In the genomic region with DNA sequence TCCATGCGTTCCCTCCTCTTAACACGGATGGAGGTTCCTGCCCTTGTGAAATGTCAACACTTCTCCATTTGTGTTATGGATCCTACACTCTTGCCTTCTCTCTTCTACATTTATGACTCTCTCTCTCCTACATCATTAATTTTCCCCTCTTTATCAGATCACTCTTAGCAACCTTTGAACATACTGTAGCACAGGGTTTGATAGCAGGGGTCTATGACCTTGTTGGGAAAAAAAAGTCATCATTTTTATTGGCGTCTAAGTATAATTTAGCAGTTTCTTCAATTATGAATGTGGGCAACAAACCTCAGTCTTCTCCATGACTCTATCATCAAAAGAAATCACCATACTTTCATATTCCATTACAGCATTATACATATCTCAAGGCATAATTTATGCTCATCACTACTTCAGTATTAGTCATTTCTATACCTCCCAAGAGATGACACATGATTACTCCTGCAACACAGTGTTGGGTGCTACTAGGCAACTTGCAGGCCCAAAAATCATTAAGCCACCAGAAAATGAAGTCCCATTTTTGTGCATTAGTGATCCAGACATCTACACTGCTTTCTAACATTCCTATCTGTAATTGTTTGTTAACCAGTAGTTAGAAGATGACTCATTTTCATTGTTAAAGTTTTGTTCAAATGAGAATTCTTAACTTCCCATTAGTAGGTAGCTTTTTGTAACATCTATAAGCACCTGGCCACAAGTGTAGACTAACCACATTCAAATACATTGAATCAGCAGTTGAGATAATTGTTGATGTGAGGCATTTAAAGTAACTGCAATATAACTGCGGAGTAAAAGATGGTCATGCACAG, we compare ENCODE assay signal across 23 cellular contexts.
DNase-seq lines count a peak whose midpoint lies in the region; ATAC-seq and TF ChIP-seq lines count a peak whose summit lies in the region.
"Had no signal": no experiment of that assay in that cellular context is flagged by ENCODE, and none has a peak within 500 bp of the region (broad histone marks: within the 10 kb centered on the region; RNA-seq: fewer than 3 reads in every experiment).

No MANE protein-coding gene starts in this region.

- peaks cover 7% of the 10 kb centered on the region for H3K4me1 Mint-ChIP-seq in stimulated activated naive CD8-positive, alpha-beta T cell treated with anti-CD3 and anti-CD28 coated beads, Interleukin-15, amount 100 ng/mL, for 72 hours
- no peaks in the 10 kb centered on the region for H3K4me1 Mint-ChIP-seq in T-helper 2 cell treated with Interferon-gamma antibody and Interleukin-4, amounts not matched to agents 5 μg/mL and 100 μg/mL, for 36 hours (ENCODE audit: low read depth)
- H3K4me1 Mint-ChIP-seq: nephron had no signal

- no peak for TF ChIP-seq CTCF in epithelial cell of esophagus (IDR thresholded peaks at IDR 0.05; ENCODE audit: insufficient read depth, low read depth, low read length, missing control alignments)

- H3K9me3 Mint-ChIP-seq in stimulated activated naive CD8-positive, alpha-beta T cell treated with anti-CD3 and anti-CD28 coated beads, Interleukin-15, amount 100 ng/mL, for 72 hours: no peaks in the 10 kb centered on the region
- no peaks in the 10 kb centered on the region for H3K9me3 Mint-ChIP-seq in T-helper 2 cell treated with Interferon-gamma antibody and Interleukin-4, amounts not matched to agents 5 μg/mL and 100 μg/mL, for 36 hours
- H3K9me3 Mint-ChIP-seq: CD4-positive, alpha-beta T cell; effector memory CD8-positive, alpha-beta T cell had no signal

- peaks cover 26% of the 10 kb centered on the region for H3K27me3 Mint-ChIP-seq in stimulated activated naive CD8-positive, alpha-beta T cell treated with anti-CD3 and anti-CD28 coated beads, Interleukin-15, amount 100 ng/mL, for 72 hours
- H3K27me3 Mint-ChIP-seq in T-helper 2 cell treated with Interferon-gamma antibody and Interleukin-4, amounts not matched to agents 5 μg/mL and 100 μg/mL, for 36 hours (ENCODE audit: low read depth): peaks cover 18% of the 10 kb centered on the region
- H3K27me3 Mint-ChIP-seq: type B pancreatic cell had no signal

- DNase-seq in stimulated activated CD4-positive, alpha-beta T cell treated with anti-CD3 and anti-CD28 coated beads, Interleukin-1b, Interleukin-23, amount 100 ng/mL, for 48 hours: peak; percentile 5
- no peak for DNase-seq in stimulated activated CD4-positive, alpha-beta T cell treated with anti-CD3 and anti-CD28 coated beads, Interleukin-2, amount 100 ng/mL, for 24 hours
- DNase-seq in RKO (ENCODE audit: low spot score) (peak; percentile 57), epithelial cell of esophagus (ENCODE audit: low read depth) (peak; percentile 90), epidermal melanocyte (ENCODE audit: insufficient read length, low spot score) (no peak)
- DNase-seq in stimulated activated naive CD8-positive, alpha-beta T cell treated with anti-CD3 and anti-CD28 coated beads, Interleukin-15, amount 100 ng/mL, for 72 hours: no peak
- DNase-seq in T-helper 2 cell treated with Interferon-gamma antibody and Interleukin-4, amounts not matched to agents 5 μg/mL and 100 μg/mL, for 36 hours (ENCODE audit: low spot score): no peak
- DNase-seq: activated CD8-positive, alpha-beta memory T cell treated with anti-CD3 and anti-CD28 coated beads for 24 hours; activated gamma-delta T cell; CD4-positive, alpha-beta T cell; effector memory CD8-positive, alpha-beta T cell; midbrain; NCI-H1436 treated with DMSO at 0.1 percent for 48 hours; NCI-H526; OCI-M1; stomach; WERI-Rb-1 had no signal

- no peak overlapping the region for H3K4me3 ChIP-seq in epithelial cell of esophagus (ENCODE audit: low read length)
- H3K4me3 ChIP-seq: SJSA1, stomach had no signal

- H3K4me3 Mint-ChIP-seq in stimulated activated naive CD8-positive, alpha-beta T cell treated with anti-CD3 and anti-CD28 coated beads, Interleukin-15, amount 100 ng/mL, for 72 hours: no peak overlapping the region
- no peak overlapping the region for H3K4me3 Mint-ChIP-seq in T-helper 2 cell treated with Interferon-gamma antibody and Interleukin-4, amounts not matched to agents 5 μg/mL and 100 μg/mL, for 36 hours
- H3K4me3 Mint-ChIP-seq: CD4-positive, alpha-beta T cell; effector memory CD8-positive, alpha-beta T cell; nephron; type B pancreatic cell had no signal

- no peaks in the 10 kb centered on the region for H3K36me3 Mint-ChIP-seq in T-helper 2 cell treated with Interferon-gamma antibody and Interleukin-4, amounts not matched to agents 5 μg/mL and 100 μg/mL, for 36 hours (ENCODE audit: low read depth)

- ATAC-seq in stimulated activated naive CD8-positive, alpha-beta T cell treated with anti-CD3 and anti-CD28 coated beads, Interleukin-15, amount 100 ng/mL, for 72 hours: peak; percentile 99
- no peak for ATAC-seq in HG02763 (IDR thresholded peaks at IDR 0.05; ENCODE audit: unreplicated experiment)
- ATAC-seq: effector memory CD8-positive, alpha-beta T cell; HepG2; left lobe of liver had no signal

- H3K27ac Mint-ChIP-seq in stimulated activated naive CD8-positive, alpha-beta T cell treated with anti-CD3 and anti-CD28 coated beads, Interleukin-15, amount 100 ng/mL, for 72 hours: no peak overlapping the region
- H3K27ac Mint-ChIP-seq in T-helper 2 cell treated with Interferon-gamma antibody and Interleukin-4, amounts not matched to agents 5 μg/mL and 100 μg/mL, for 36 hours: no peak overlapping the region
- H3K27ac Mint-ChIP-seq: CD4-positive, alpha-beta T cell; effector memory CD8-positive, alpha-beta T cell; nephron; type B pancreatic cell had no signal

Comparison
In these comparisons a context has a peak if more than half of its experiments do, and no peak if none do; other contexts are left out.
1. DNase-seq: peak in stimulated activated CD4-positive, alpha-beta T cell treated with anti-CD3 and anti-CD28 coated beads, Interleukin-1b, Interleukin-23, amount 100 ng/mL, for 48 hours (single experiment), RKO (single experiment) and epithelial cell of esophagus (single experiment); none in stimulated activated CD4-positive, alpha-beta T cell treated with anti-CD3 and anti-CD28 coated beads, Interleukin-2, amount 100 ng/mL, for 24 hours (0 of 2), stimulated activated naive CD8-positive, alpha-beta T cell treated with anti-CD3 and anti-CD28 coated beads, Interleukin-15, amount 100 ng/mL, for 72 hours (0 of 2), epidermal melanocyte (single experiment) and T-helper 2 cell treated with Interferon-gamma antibody and Interleukin-4, amounts not matched to agents 5 μg/mL and 100 μg/mL, for 36 hours (single experiment).